Comparison of ENCODE assay signal across 1 cellular context in genomic region chr2:96856776-96857673, GRCh38.
TF ChIP-seq lines count a peak whose summit lies in the region.

No MANE protein-coding gene starts in this region.

TF ChIP-seq in HepG2, 621 proteins besides CTCF, POLR2A, EP300 and RAD21 (continued from another document and continues in another):
- TF ChIP-seq ZMYM4 (CRISPR knock-in tag; IDR thresholded peaks at IDR 0.05) (no peak), ZNF713 (CRISPR knock-in tag; IDR thresholded peaks at IDR 0.05) (no peak), SIN3B (IDR thresholded peaks at IDR 0.05; ENCODE audit: low read length) (no peak), KMT2A (CRISPR knock-in tag; IDR thresholded peaks at IDR 0.05) (no peak), ZNF687 (CRISPR knock-in tag; IDR thresholded peaks at IDR 0.05) (no peak), ZBTB34 (CRISPR knock-in tag; IDR thresholded peaks at IDR 0.05) (no peak), ADNP (CRISPR knock-in tag; IDR thresholded peaks at IDR 0.05) (no peak), TFAP4 (IDR thresholded peaks at IDR 0.05; ENCODE audit: borderline replicate concordance, low read depth) (no peak), SNAPC4 (CRISPR knock-in tag; IDR thresholded peaks at IDR 0.05) (no peak), RBAK (CRISPR knock-in tag; IDR thresholded peaks at IDR 0.05) (no peak), RERE (CRISPR knock-in tag; IDR thresholded peaks at IDR 0.05; ENCODE audit: low read depth) (no peak), ZNF512B (CRISPR knock-in tag; IDR thresholded peaks at IDR 0.05; ENCODE audit: borderline replicate concordance) (no peak), CENPT (CRISPR knock-in tag; IDR thresholded peaks at IDR 0.05; ENCODE audit: low read depth) (no peak), ZNF33A (CRISPR knock-in tag; IDR thresholded peaks at IDR 0.05; ENCODE audit: borderline replicate concordance) (peak; percentile 57; the same call in 1 of the 2 replicates), ZNF674 (CRISPR knock-in tag; IDR thresholded peaks at IDR 0.05; ENCODE audit: low read depth) (no peak), RXRA (CRISPR knock-in tag; IDR thresholded peaks at IDR 0.05) (no peak), ZFP41 (CRISPR knock-in tag; IDR thresholded peaks at IDR 0.05; ENCODE audit: borderline replicate concordance) (no peak), SKIL (CRISPR knock-in tag; IDR thresholded peaks at IDR 0.05; ENCODE audit: borderline replicate concordance) (no peak), ZFP90 (CRISPR knock-in tag; IDR thresholded peaks at IDR 0.05; ENCODE audit: borderline replicate concordance) (no peak), MTA1 (CRISPR knock-in tag; IDR thresholded peaks at IDR 0.05; ENCODE audit: borderline replicate concordance) (no peak), ZUFSP (CRISPR knock-in tag; IDR thresholded peaks at IDR 0.05; ENCODE audit: borderline replicate concordance) (no peak), HNRNPL (IDR thresholded peaks at IDR 0.05; ENCODE audit: low read depth, low read length) (no peak; the same call in 1 of the 2 replicates), ZNF577 (CRISPR knock-in tag; IDR thresholded peaks at IDR 0.05; ENCODE audit: borderline replicate concordance, low read depth) (no peak), TMF1 (CRISPR knock-in tag; IDR thresholded peaks at IDR 0.05; ENCODE audit: low read depth) (no peak), POGZ (CRISPR knock-in tag; IDR thresholded peaks at IDR 0.05) (no peak), XRCC5 (optimal IDR thresholded peaks at IDR 0.05; ENCODE audit: low read length) (no peak)
